Comparison of ENCODE assay signal across 16 cellular contexts in genomic region chr11:30774451-30774850, GRCh38.
"Had no signal": no experiment of that assay in that cellular context is flagged by ENCODE, and none has a peak within 500 bp of the region (broad histone marks: within the 10 kb centered on the region; RNA-seq: fewer than 3 reads in every experiment).

No MANE protein-coding gene starts in this region.

- H3K9me3 ChIP-seq: colonic mucosa, gastroesophageal sphincter, ovary, SK-N-SH, upper lobe of left lung had no signal

- H3K27me3 Mint-ChIP-seq: activated B cell treated with CpG ODN at 0.5 μM for 24 hours; activated CD4-positive, alpha-beta T cell treated with anti-CD3 and anti-CD28 coated beads, Interleukin-2, amount 10 ng/mL, durations not matched to agents 7 days and 5 days; activated T-helper 17 cell treated with anti-CD3 and anti-CD28 coated beads, Interleukin-2, amount 50 U/mL, for 72 hours; stimulated activated memory B cell treated with anti-CD40 and anti-IgM and Interleukin-4, amounts not matched to agents 10 μg/mL and 1 μg/mL and 100 μg/mL, for 72 hours had no signal

- H3K4me1 Mint-ChIP-seq: activated B cell treated with CpG ODN at 0.5 μM for 24 hours; activated CD4-positive, alpha-beta T cell treated with anti-CD3 and anti-CD28 coated beads, Interleukin-2, amount 10 ng/mL, durations not matched to agents 7 days and 5 days; activated T-helper 17 cell treated with anti-CD3 and anti-CD28 coated beads, Interleukin-2, amount 50 U/mL, for 72 hours; stimulated activated memory B cell treated with anti-CD40 and anti-IgM and Interleukin-4, amounts not matched to agents 10 μg/mL and 1 μg/mL and 100 μg/mL, for 72 hours had no signal

- H3K9me2 ChIP-seq: SK-N-SH had no signal

- H3K4me2 ChIP-seq: SK-N-SH had no signal

- H3K27me3 ChIP-seq: colonic mucosa, gastroesophageal sphincter, ovary, upper lobe of left lung had no signal

- H3K9ac ChIP-seq: SK-N-SH had no signal

- H3K36me3 Mint-ChIP-seq: stimulated activated memory B cell treated with anti-CD40 and anti-IgM and Interleukin-4, amounts not matched to agents 10 μg/mL and 1 μg/mL and 100 μg/mL, for 72 hours had no signal

- H3K9me3 Mint-ChIP-seq: activated B cell treated with CpG ODN at 0.5 μM for 24 hours; activated naive CD4-positive, alpha-beta T cell treated with anti-CD3 and anti-CD28 coated beads for 36 hours; stimulated activated memory B cell treated with anti-CD40 and anti-IgM and Interleukin-4, amounts not matched to agents 10 μg/mL and 1 μg/mL and 100 μg/mL, for 72 hours had no signal

- H3K4me3 Mint-ChIP-seq: activated B cell treated with CpG ODN at 0.5 μM for 24 hours; activated CD4-positive, alpha-beta T cell treated with anti-CD3 and anti-CD28 coated beads, Interleukin-2, amount 10 ng/mL, durations not matched to agents 7 days and 5 days; activated naive CD4-positive, alpha-beta T cell treated with anti-CD3 and anti-CD28 coated beads for 36 hours; activated T-helper 17 cell treated with anti-CD3 and anti-CD28 coated beads, Interleukin-2, amount 50 U/mL, for 72 hours; natural killer cell treated with Interleukin-12 subunit alpha and Interleukin-12 subunit beta and Interleukin-15 and Interleukin-18, amount 100 ng/mL, for 72 hours; stimulated activated memory B cell treated with anti-CD40 and anti-IgM and Interleukin-4, amounts not matched to agents 10 μg/mL and 1 μg/mL and 100 μg/mL, for 72 hours had no signal

- H3K4me3 ChIP-seq: colonic mucosa, gastroesophageal sphincter, ovary, skin epidermis, upper lobe of left lung had no signal

- H3K27ac Mint-ChIP-seq: activated B cell treated with CpG ODN at 0.5 μM for 24 hours; activated CD4-positive, alpha-beta T cell treated with anti-CD3 and anti-CD28 coated beads, Interleukin-2, amount 10 ng/mL, durations not matched to agents 7 days and 5 days; activated naive CD4-positive, alpha-beta T cell treated with anti-CD3 and anti-CD28 coated beads for 36 hours; activated T-helper 17 cell treated with anti-CD3 and anti-CD28 coated beads, Interleukin-2, amount 50 U/mL, for 72 hours; natural killer cell treated with Interleukin-12 subunit alpha and Interleukin-12 subunit beta and Interleukin-15 and Interleukin-18, amount 100 ng/mL, for 72 hours; stimulated activated memory B cell treated with anti-CD40 and anti-IgM and Interleukin-4, amounts not matched to agents 10 μg/mL and 1 μg/mL and 100 μg/mL, for 72 hours had no signal

- H3K4me1 ChIP-seq: colonic mucosa, upper lobe of left lung had no signal

- ATAC-seq: activated T-helper 17 cell treated with anti-CD3 and anti-CD28 coated beads, Interleukin-2, amount 50 U/mL, for 72 hours; gastroesophageal sphincter; left cardiac atrium; natural killer cell treated with Interleukin-12 subunit alpha and Interleukin-12 subunit beta and Interleukin-15 and Interleukin-18, amount 100 ng/mL, for 72 hours; stimulated activated memory B cell treated with anti-CD40 and anti-IgM and Interleukin-4, amounts not matched to agents 10 μg/mL and 1 μg/mL and 100 μg/mL, for 72 hours had no signal

- H3K36me3 ChIP-seq: colonic mucosa, gastroesophageal sphincter, ovary, upper lobe of left lung had no signal

- DNase-seq: activated B cell treated with CpG ODN at 0.5 μM for 24 hours; activated CD4-positive, alpha-beta T cell treated with anti-CD3 and anti-CD28 coated beads, Interleukin-2, amount 10 ng/mL, durations not matched to agents 7 days and 5 days; activated naive CD4-positive, alpha-beta T cell treated with anti-CD3 and anti-CD28 coated beads for 36 hours; activated T-cell treated with anti-CD3 and anti-CD28 coated beads for 4 hours; colonic mucosa; effector CD4-positive, alpha-beta T cell; left cardiac atrium; ovary; SK-N-SH; T-helper 1 cell; upper lobe of left lung had no signal

- H3K27ac ChIP-seq: colonic mucosa, gastroesophageal sphincter, ovary, skin epidermis, upper lobe of left lung had no signal
